16 cellular contexts compared by ENCODE assay signal in genomic region chr13:97100821-97101220, GRCh38.
"Had no signal": no experiment of that assay in that cellular context is flagged by ENCODE, and none has a peak within 500 bp of the region (broad histone marks: within the 10 kb centered on the region; RNA-seq: fewer than 3 reads in every experiment).

No MANE protein-coding gene starts in this region.

- H3K4me2 ChIP-seq: hepatocyte, neural progenitor cell, smooth muscle cell had no signal

- H2AFZ ChIP-seq: hepatocyte, neural progenitor cell had no signal

- ATAC-seq: body of pancreas; left lobe of liver; stimulated activated naive CD8-positive, alpha-beta T cell treated with anti-CD3 and anti-CD28 coated beads, Interleukin-15, amount 100 ng/mL, for 72 hours had no signal

- FAIRE-seq: keratinocyte had no signal

- H3K9ac ChIP-seq: neural progenitor cell had no signal

- H3K79me2 ChIP-seq: hepatocyte had no signal

- H3K9me3 ChIP-seq: body of pancreas, colonic mucosa, esophagus muscularis mucosa, right lobe of liver had no signal

- DNase-seq: activated CD4-positive, alpha-beta T cell treated with anti-CD3 and anti-CD28 coated beads, Interleukin-2, amount 50 U/mL, for 1 hour; activated CD4-positive, CD25-positive, alpha-beta regulatory T cell; activated CD8-positive, alpha-beta memory T cell treated with anti-CD3 and anti-CD28 coated beads for 24 hours; activated naive CD8-positive, alpha-beta T cell treated with anti-CD3 and anti-CD28 coated beads for 36 hours; amygdala; body of pancreas; caudate nucleus; colonic mucosa; right lobe of liver; stimulated activated naive CD8-positive, alpha-beta T cell treated with anti-CD3 and anti-CD28 coated beads, Interleukin-15, amount 100 ng/mL, for 72 hours had no signal

- H3K27ac ChIP-seq: body of pancreas, colonic mucosa, esophagus muscularis mucosa, hepatocyte, neural progenitor cell, right lobe of liver had no signal

- H3K4me1 ChIP-seq: body of pancreas, colonic mucosa, esophagus muscularis mucosa, neural progenitor cell, right lobe of liver had no signal

- H3K27me3 ChIP-seq: body of pancreas, colonic mucosa, esophagus muscularis mucosa, hepatocyte, neural progenitor cell, right lobe of liver had no signal

- H3K36me3 ChIP-seq: colonic mucosa, esophagus muscularis mucosa, neural progenitor cell, right lobe of liver had no signal

- H3K4me3 ChIP-seq: body of pancreas, colonic mucosa, esophagus muscularis mucosa, hepatocyte, neural progenitor cell, right lobe of liver, smooth muscle cell had no signal
